10 cellular contexts compared by ENCODE assay signal in genomic region chr6:25051083-25051482, GRCh38.
DNase-seq lines count a peak whose midpoint lies in the region; ATAC-seq and TF ChIP-seq lines count a peak whose summit lies in the region.
"Had no signal": no experiment of that assay in that cellular context is flagged by ENCODE, and none has a peak within 500 bp of the region (broad histone marks: within the 10 kb centered on the region; RNA-seq: fewer than 3 reads in every experiment).

No MANE protein-coding gene starts in this region.

- H3K9me2 ChIP-seq in PC-9 (ENCODE audit: insufficient read depth), result no peaks in the 10 kb centered on the region

- no peak for TF ChIP-seq POLR2A in uterus (IDR thresholded peaks at IDR 0.05)

- H3K27ac ChIP-seq in PC-9 (no peak overlapping the region), caudate nucleus (ENCODE audit: low read depth, low read length) (peak overlapping the region; percentile 14), uterus (peak overlapping the region; percentile 87 to 92)
- H3K27ac ChIP-seq in naive thymus-derived CD4-positive, alpha-beta T cell (ENCODE audit: low read depth, low read length), result no peak overlapping the region
- H3K27ac ChIP-seq: right atrium auricular region, suprapubic skin had no signal

- DNase-seq in activated naive CD4-positive, alpha-beta T cell treated with anti-CD3 and anti-CD28 coated beads, Interleukin-2, amount 10 ng/mL, durations not matched to agents 7 days and 5 days, result no peak
- DNase-seq in activated naive CD4-positive, alpha-beta T cell treated with Interleukin-2 at 50 U/mL for 16 hours, result no peak
- DNase-seq in PC-9, result no peak
- DNase-seq in caudate nucleus (lab: John Stamatoyannopoulos, UW), result no peak
- peak in 1 of 2 donors; percentile 35 for DNase-seq in uterus
- DNase-seq in NCI-H2171 treated with DMSO at 0.1 percent for 48 hours (lab: John Stamatoyannopoulos, UW), result no peak
- DNase-seq in naive thymus-derived CD4-positive, alpha-beta T cell, result no peak

- peaks cover 5% of the 10 kb centered on the region for H3K27me3 Mint-ChIP-seq in activated naive CD4-positive, alpha-beta T cell treated with anti-CD3 and anti-CD28 coated beads, Interleukin-2, amount 10 ng/mL, durations not matched to agents 7 days and 5 days
- H3K27me3 Mint-ChIP-seq in naive thymus-derived CD4-positive, alpha-beta T cell, result no peaks in the 10 kb centered on the region

- H3K4me1 Mint-ChIP-seq in activated naive CD4-positive, alpha-beta T cell treated with anti-CD3 and anti-CD28 coated beads, Interleukin-2, amount 10 ng/mL, durations not matched to agents 7 days and 5 days, result peaks cover 63% of the 10 kb centered on the region
- peaks cover 28 to 63% (median 51%) of the 10 kb centered on the region in 7 donors for H3K4me1 Mint-ChIP-seq in naive thymus-derived CD4-positive, alpha-beta T cell

- H3K4me2 ChIP-seq in PC-9, result peak overlapping the region; percentile 66; the same call in 1 of the 2 replicates

- TF ChIP-seq CTCF in PC-9 (conservative IDR thresholded peaks at IDR 0.05), result no peak
- no peak for TF ChIP-seq CTCF in uterus (IDR thresholded peaks at IDR 0.05)

- H3K27me3 ChIP-seq in PC-9 (ENCODE audit: insufficient read depth, low read depth) (no peaks in the 10 kb centered on the region), uterus (no peaks in the 10 kb centered on the region)
- no peaks in the 10 kb centered on the region for H3K27me3 ChIP-seq in naive thymus-derived CD4-positive, alpha-beta T cell (ENCODE audit: control insufficient read depth in 2 of 2, insufficient read depth in 2 of 2, low read length in 2 of 2)
- H3K27me3 ChIP-seq: right atrium auricular region, suprapubic skin had no signal

- peaks cover 2% of the 10 kb centered on the region for H3K9me3 Mint-ChIP-seq in activated naive CD4-positive, alpha-beta T cell treated with anti-CD3 and anti-CD28 coated beads, Interleukin-2, amount 10 ng/mL, durations not matched to agents 7 days and 5 days
- peaks cover 0 to 2% (median 0%) of the 10 kb centered on the region in 11 donors for H3K9me3 Mint-ChIP-seq in naive thymus-derived CD4-positive, alpha-beta T cell

- H2AFZ ChIP-seq in PC-9, result peak overlapping the region; percentile 25; the same call in 1 of the 2 replicates

- H3K4me3 Mint-ChIP-seq in activated naive CD4-positive, alpha-beta T cell treated with anti-CD3 and anti-CD28 coated beads, Interleukin-2, amount 10 ng/mL, durations not matched to agents 7 days and 5 days, result no peak overlapping the region
- peak overlapping the region in 4 of 10 donors; percentile 20 to 68 (median 41) for H3K4me3 Mint-ChIP-seq in naive thymus-derived CD4-positive, alpha-beta T cell

- H3K4me1 ChIP-seq in PC-9 (replicated peaks; ENCODE audit: insufficient read depth) (peaks cover 49% of the 10 kb centered on the region), uterus (peaks cover 10 to 13% of the 10 kb centered on the region in 2 donors)
- H3K4me1 ChIP-seq in naive thymus-derived CD4-positive, alpha-beta T cell (ENCODE audit: control insufficient read depth in 2 of 2, insufficient read depth in 2 of 2, low read length in 2 of 2), result peaks cover 24 to 44% of the 10 kb centered on the region in 2 donors
- H3K4me1 ChIP-seq: right atrium auricular region had no signal

- peaks cover 5% of the 10 kb centered on the region for H3K36me3 Mint-ChIP-seq in activated naive CD4-positive, alpha-beta T cell treated with anti-CD3 and anti-CD28 coated beads, Interleukin-2, amount 10 ng/mL, durations not matched to agents 7 days and 5 days
- peaks cover 0 to 9% (median 0%) of the 10 kb centered on the region in 5 donors for H3K36me3 Mint-ChIP-seq in naive thymus-derived CD4-positive, alpha-beta T cell

- peaks cover 5% of the 10 kb centered on the region; the same call in 1 of the 2 replicates for H3K9me3 ChIP-seq in PC-9 (ENCODE audit: insufficient read depth, low read depth)
- no peaks in the 10 kb centered on the region for H3K9me3 ChIP-seq in uterus
- no peaks in the 10 kb centered on the region for H3K9me3 ChIP-seq in naive thymus-derived CD4-positive, alpha-beta T cell (ENCODE audit: control insufficient read depth in 2 of 3, low read length in 3 of 3)
- H3K9me3 ChIP-seq: right atrium auricular region, suprapubic skin had no signal

- no peak overlapping the region for H3K4me3 ChIP-seq in PC-9
- no peak overlapping the region for H3K4me3 ChIP-seq in uterus
- H3K4me3 ChIP-seq in naive thymus-derived CD4-positive, alpha-beta T cell (ENCODE audit: low read length), result no peak overlapping the region
- H3K4me3 ChIP-seq: right atrium auricular region, suprapubic skin had no signal

- no peak for ATAC-seq in GM19467 (IDR thresholded peaks at IDR 0.05; ENCODE audit: unreplicated experiment)
- no peak for ATAC-seq in naive thymus-derived CD4-positive, alpha-beta T cell

- H3K36me3 ChIP-seq in PC-9 (ENCODE audit: low read depth), result no peaks in the 10 kb centered on the region
- H3K36me3 ChIP-seq in uterus, result no peaks in the 10 kb centered on the region
- no peaks in the 10 kb centered on the region for H3K36me3 ChIP-seq in naive thymus-derived CD4-positive, alpha-beta T cell (ENCODE audit: control insufficient read depth in 2 of 3, insufficient read depth in 3 of 3, low read length in 3 of 3)
- H3K36me3 ChIP-seq: right atrium auricular region, suprapubic skin had no signal

- H3K79me2 ChIP-seq in PC-9 (ENCODE audit: low read depth), result no peaks in the 10 kb centered on the region

- intact Hi-C loops in PC-9 (cut with micrococcal nuclease; ENCODE audit: unreplicated experiment), result no loop called here
- intact Hi-C loops in uterus (cut with DNase I; ENCODE audit: low total_unique reads), result no loop called here
- intact Hi-C loops in naive thymus-derived CD4-positive, alpha-beta T cell (cut with micrococcal nuclease), result no loop called here

- H4K20me1 ChIP-seq in PC-9 (ENCODE audit: insufficient read depth), result no peaks in the 10 kb centered on the region

- H3F3A ChIP-seq in PC-9 (ENCODE audit: insufficient read depth, low read depth), result no peaks in the 10 kb centered on the region

- H3K27ac Mint-ChIP-seq in activated naive CD4-positive, alpha-beta T cell treated with anti-CD3 and anti-CD28 coated beads, Interleukin-2, amount 10 ng/mL, durations not matched to agents 7 days and 5 days, result peak overlapping the region; percentile 86
- H3K27ac Mint-ChIP-seq in naive thymus-derived CD4-positive, alpha-beta T cell, result peak overlapping the region in 4 of 9 donors; percentile 8 to 88 (median 70)

- no TSS peak for BruUV-seq in PC-9 (replicated peaks; lab: Mats Ljungman, UMichigan)

- POLR2A ChIA-PET in PC-9 (lab: Charles Lee; ENCODE audit: unreplicated experiment), result no interaction called here
- POLR2A ChIA-PET in naive thymus-derived CD4-positive, alpha-beta T cell (lab: Charles Lee), result interaction anchor here (0.9 kb wide), 1 partner anchor 8 kb away, joined by 5 read pairs; no protein-coding TSS in a partner anchor

- CTCF ChIA-PET in activated naive CD4-positive, alpha-beta T cell treated with anti-CD3 and anti-CD28 coated beads, Interleukin-2, amount 10 ng/mL, durations not matched to agents 7 days and 5 days (lab: Charles Lee), result interaction anchor here (1.2 to 7.2 kb wide), 2 partner anchors 9 to 24 kb away, joined by 3 to 69 read pairs; no protein-coding TSS in a partner anchor
- CTCF ChIA-PET in PC-9 (lab: Charles Lee), result no interaction called here
- CTCF ChIA-PET in naive thymus-derived CD4-positive, alpha-beta T cell (lab: Charles Lee), result interaction anchor here (0.9 to 2.5 kb wide), 3 partner anchors 12 to 24 kb away, joined by 3 to 8 read pairs (median 3); no protein-coding TSS in a partner anchor

Comparison
In these comparisons a context has a peak if more than half of its experiments do, and no peak if none do; other contexts are left out.
1. H3K27ac ChIP-seq: peak in caudate nucleus (single experiment) and uterus (2 of 2); none in PC-9 (single experiment) and naive thymus-derived CD4-positive, alpha-beta T cell (single experiment).